Comparison of ENCODE assay signal across 8 cellular contexts in the genomic region with DNA sequence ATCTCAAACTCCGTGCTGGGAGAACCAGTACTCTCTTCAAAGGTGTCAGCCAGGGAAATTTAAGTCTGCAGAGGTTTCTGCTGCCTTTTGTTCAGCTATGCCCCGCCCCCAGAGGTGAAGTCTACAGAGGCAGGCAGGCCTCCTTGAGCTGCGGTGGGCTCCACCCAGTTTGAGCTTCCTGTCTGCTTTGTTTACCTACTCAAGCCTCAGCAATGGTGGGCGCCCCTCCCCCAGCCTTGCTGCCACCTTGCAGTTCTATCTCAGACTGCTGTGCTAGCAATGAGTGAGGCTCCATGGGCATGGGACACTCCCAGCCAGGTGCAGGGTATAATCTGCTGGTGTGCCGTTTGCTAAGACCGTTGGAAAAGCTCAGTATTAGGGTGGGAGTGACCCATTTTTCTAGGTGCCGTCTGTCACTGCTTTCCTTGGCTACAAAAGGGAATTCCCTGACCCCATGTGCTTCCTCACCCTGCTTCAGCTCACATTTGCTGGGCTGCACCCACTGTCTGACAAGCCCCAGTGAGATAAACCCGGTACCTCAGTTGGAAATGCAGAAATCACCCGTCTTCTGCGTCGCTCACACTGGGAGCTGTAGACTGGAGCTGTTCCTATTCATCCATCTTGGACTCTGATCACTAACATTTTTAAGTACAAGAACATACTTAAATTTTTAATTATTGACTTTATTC.
DNase-seq lines count a peak whose midpoint lies in the region; ATAC-seq lines count a peak whose summit lies in the region.
"Not testable (repeated sequence)": the region's sequence is repeated elsewhere in the genome, so short reads cannot be mapped to it uniquely, and the experiment has no call there.

No MANE protein-coding gene starts in this region.

- peaks cover 16 to 22% (median 20%) of the 10 kb centered on the region in 3 donors for H3K4me1 Mint-ChIP-seq in CD8-positive, alpha-beta memory T cell
- peaks cover 16 to 20% (median 17%) of the 10 kb centered on the region in 3 donors for H3K4me1 Mint-ChIP-seq in T-cell
- peaks cover 12% of the 10 kb centered on the region for H3K4me1 Mint-ChIP-seq in activated CD4-positive, alpha-beta memory T cell treated with anti-CD3 and anti-CD28 coated beads for 36 hours (ENCODE audit: low read depth)
- H3K4me1 Mint-ChIP-seq in activated naive CD8-positive, alpha-beta T cell treated with anti-CD3 and anti-CD28 coated beads, Interleukin-2, amount 10 ng/mL, durations not matched to agents 7 days and 5 days; stimulated activated naive B cell treated with anti-CD40 and anti-IgM and Interleukin-4, amounts not matched to agents 10 μg/mL and 1 μg/mL and 100 μg/mL, for 72 hours: not testable (repeated sequence)

- not testable (repeated sequence) for H2AK5ac ChIP-seq in mesenchymal stem cell (ENCODE audit: low read length, severe bottlenecking)

- peak overlapping the region in 1 of 2 experiments; percentile 71 for H3K14ac ChIP-seq in mesenchymal stem cell (ENCODE audit: low read length in 2 of 2)

- H3K36me3 ChIP-seq in CD8-positive, alpha-beta memory T cell (ENCODE audit: insufficient read depth, low read length); HUES6 (ENCODE audit: control insufficient read depth, insufficient read depth, low read length); mesenchymal stem cell (ENCODE audit: control insufficient read depth in 1 of 2, insufficient read depth in 2 of 2, low read depth in 1 of 2, low read length in 2 of 2): not testable (repeated sequence)

- H3K27ac Mint-ChIP-seq in CD8-positive, alpha-beta memory T cell = peak overlapping the region in 3 of 8 donors; percentile 29 to 54 (median 51)
- H3K27ac Mint-ChIP-seq in T-cell = peak overlapping the region; percentile 52 to 57
- not testable (repeated sequence) for H3K27ac Mint-ChIP-seq in activated CD4-positive, alpha-beta memory T cell treated with anti-CD3 and anti-CD28 coated beads for 36 hours; stimulated activated naive B cell treated with anti-CD40 and anti-IgM and Interleukin-4, amounts not matched to agents 10 μg/mL and 1 μg/mL and 100 μg/mL, for 72 hours
- peak overlapping the region; percentile 62 for H3K27ac Mint-ChIP-seq in activated naive CD8-positive, alpha-beta T cell treated with anti-CD3 and anti-CD28 coated beads, Interleukin-2, amount 10 ng/mL, durations not matched to agents 7 days and 5 days

- CTCF ChIA-PET in CD8-positive, alpha-beta memory T cell (lab: Charles Lee); T-cell (lab: Charles Lee); activated CD4-positive, alpha-beta memory T cell treated with anti-CD3 and anti-CD28 coated beads for 36 hours (lab: Charles Lee): not testable (repeated sequence)

- H3K27me3 ChIP-seq in CD8-positive, alpha-beta memory T cell (ENCODE audit: insufficient read depth, low read length, poor library complexity, severe bottlenecking); HUES6 (ENCODE audit: control insufficient read depth, insufficient read depth, low read length); mesenchymal stem cell (ENCODE audit: control insufficient read depth in 1 of 2, insufficient read depth in 1 of 2, low read length in 2 of 2): not testable (repeated sequence)

- peak in 4 of 5 donors; percentile 1 to 55 (median 24) for DNase-seq in CD8-positive, alpha-beta memory T cell
- DNase-seq in NCI-H510A (lab: John Stamatoyannopoulos, UW) (peak; percentile 15), T-cell (peak in 31 of 34 experiments; percentile 1 to 59 (median 27))
- DNase-seq in activated CD4-positive, alpha-beta memory T cell treated with anti-CD3 and anti-CD28 coated beads for 36 hours = peak; percentile 13
- DNase-seq in activated naive CD8-positive, alpha-beta T cell treated with anti-CD3 and anti-CD28 coated beads, Interleukin-2, amount 10 ng/mL, durations not matched to agents 7 days and 5 days = peak; percentile 40
- DNase-seq in mesenchymal stem cell = not testable (repeated sequence)
- DNase-seq in stimulated activated naive B cell treated with anti-CD40 and anti-IgM and Interleukin-4, amounts not matched to agents 10 μg/mL and 1 μg/mL and 100 μg/mL, for 72 hours = peak; percentile 1

- not testable (repeated sequence) for H2BK5ac ChIP-seq in mesenchymal stem cell (ENCODE audit: low read depth, low read length, poor library complexity, severe bottlenecking)

- POLR2A ChIA-PET in CD8-positive, alpha-beta memory T cell (lab: Charles Lee) = interaction anchor here (0.7 kb wide), 1 partner anchor 36 kb away, joined by 3 read pairs; no protein-coding TSS in a partner anchor
- POLR2A ChIA-PET in T-cell (lab: Charles Lee); activated CD4-positive, alpha-beta memory T cell treated with anti-CD3 and anti-CD28 coated beads for 36 hours (lab: Charles Lee); activated naive CD8-positive, alpha-beta T cell treated with anti-CD3 and anti-CD28 coated beads, Interleukin-2, amount 10 ng/mL, durations not matched to agents 7 days and 5 days (lab: Charles Lee): not testable (repeated sequence)

- not testable (repeated sequence) for H3K79me1 ChIP-seq in mesenchymal stem cell (replicated peaks; ENCODE audit: low read length, poor library complexity, severe bottlenecking)

- peak overlapping the region in 5 of 7 donors; percentile 23 to 48 (median 41) for H3K4me3 Mint-ChIP-seq in CD8-positive, alpha-beta memory T cell
- peak overlapping the region in 2 of 3 donors; percentile 13 to 55 for H3K4me3 Mint-ChIP-seq in T-cell
- not testable (repeated sequence) for H3K4me3 Mint-ChIP-seq in activated CD4-positive, alpha-beta memory T cell treated with anti-CD3 and anti-CD28 coated beads for 36 hours; activated naive CD8-positive, alpha-beta T cell treated with anti-CD3 and anti-CD28 coated beads, Interleukin-2, amount 10 ng/mL, durations not matched to agents 7 days and 5 days; stimulated activated naive B cell treated with anti-CD40 and anti-IgM and Interleukin-4, amounts not matched to agents 10 μg/mL and 1 μg/mL and 100 μg/mL, for 72 hours

- intact Hi-C loops in activated CD4-positive, alpha-beta memory T cell treated with anti-CD3 and anti-CD28 coated beads for 36 hours (cut with micrococcal nuclease) = not testable (repeated sequence)

- not testable (repeated sequence) for H3K23ac ChIP-seq in mesenchymal stem cell (ENCODE audit: low read length in 2 of 2)

- H3K4me2 ChIP-seq in mesenchymal stem cell (ENCODE audit: low read length, poor library complexity, severe bottlenecking) = not testable (repeated sequence)

- H3K9ac ChIP-seq in HUES6 (ENCODE audit: low read length); mesenchymal stem cell (ENCODE audit: low read length): not testable (repeated sequence)

- not testable (repeated sequence) for H3K27me3 Mint-ChIP-seq in CD8-positive, alpha-beta memory T cell; T-cell; activated CD4-positive, alpha-beta memory T cell treated with anti-CD3 and anti-CD28 coated beads for 36 hours; activated naive CD8-positive, alpha-beta T cell treated with anti-CD3 and anti-CD28 coated beads, Interleukin-2, amount 10 ng/mL, durations not matched to agents 7 days and 5 days; stimulated activated naive B cell treated with anti-CD40 and anti-IgM and Interleukin-4, amounts not matched to agents 10 μg/mL and 1 μg/mL and 100 μg/mL, for 72 hours

- not testable (repeated sequence) for H2BK15ac ChIP-seq in mesenchymal stem cell (ENCODE audit: low read depth, poor library complexity, severe bottlenecking)

- 80% methylated on average over 9 of the region's 11 CpGs for WGBS in mesenchymal stem cell

- H2BK12ac ChIP-seq in mesenchymal stem cell (ENCODE audit: low read length in 2 of 2) = not testable (repeated sequence)

- not testable (repeated sequence) for H3K18ac ChIP-seq in mesenchymal stem cell (ENCODE audit: low read depth in 1 of 2, low read length in 2 of 2)

- not testable (repeated sequence) for H2BK120ac ChIP-seq in mesenchymal stem cell (ENCODE audit: low read depth, low read length)

- not testable (repeated sequence) for H3K9me3 ChIP-seq in CD8-positive, alpha-beta memory T cell (ENCODE audit: low read length); HUES6 (ENCODE audit: control insufficient read depth, insufficient read depth, low read depth, low read length); mesenchymal stem cell (ENCODE audit: control insufficient read depth, low read length)

- H2AFZ ChIP-seq in mesenchymal stem cell (ENCODE audit: low read depth, low read length) = peak overlapping the region; percentile 42

- H4K91ac ChIP-seq in mesenchymal stem cell (ENCODE audit: low read length) = not testable (repeated sequence)

- H3K27ac ChIP-seq in CD8-positive, alpha-beta memory T cell (ENCODE audit: low read depth, low read length); HUES6 (ENCODE audit: low read depth, low read length); mesenchymal stem cell (ENCODE audit: low read length, poor library complexity, severe bottlenecking): not testable (repeated sequence)

- ATAC-seq in T-cell (replicated peaks in 1 of 4); activated naive CD8-positive, alpha-beta T cell treated with anti-CD3 and anti-CD28 coated beads, Interleukin-2, amount 10 ng/mL, durations not matched to agents 7 days and 5 days (ENCODE audit: low read depth); stimulated activated naive B cell treated with anti-CD40 and anti-IgM and Interleukin-4, amounts not matched to agents 10 μg/mL and 1 μg/mL and 100 μg/mL, for 72 hours (replicated peaks): not testable (repeated sequence)

- not testable (repeated sequence) for H3K4ac ChIP-seq in mesenchymal stem cell (ENCODE audit: low read depth in 1 of 2, low read length in 2 of 2)

- not testable (repeated sequence) for H4K8ac ChIP-seq in mesenchymal stem cell (ENCODE audit: low read length)

- H3K4me1 ChIP-seq in CD8-positive, alpha-beta memory T cell (ENCODE audit: insufficient read depth, low read length); HUES6 (ENCODE audit: control insufficient read depth, insufficient read depth, low read length); mesenchymal stem cell (ENCODE audit: control insufficient read depth, insufficient read depth, low read depth, low read length): not testable (repeated sequence)

- not testable (repeated sequence) for H3K4me3 ChIP-seq in CD8-positive, alpha-beta memory T cell (ENCODE audit: low read length); mesenchymal stem cell (ENCODE audit: insufficient read depth in 1 of 2, low read depth in 1 of 2, low read length in 2 of 2)
- H3K4me3 ChIP-seq in HUES6 (ENCODE audit: low read depth, low read length) = peak overlapping the region; percentile 39; the same call in 1 of the 2 replicates

- H3K36me3 Mint-ChIP-seq in CD8-positive, alpha-beta memory T cell = peaks cover 4 to 29% (median 9%) of the 10 kb centered on the region in 3 donors
- H3K36me3 Mint-ChIP-seq in T-cell; activated CD4-positive, alpha-beta memory T cell treated with anti-CD3 and anti-CD28 coated beads for 36 hours; activated naive CD8-positive, alpha-beta T cell treated with anti-CD3 and anti-CD28 coated beads, Interleukin-2, amount 10 ng/mL, durations not matched to agents 7 days and 5 days; stimulated activated naive B cell treated with anti-CD40 and anti-IgM and Interleukin-4, amounts not matched to agents 10 μg/mL and 1 μg/mL and 100 μg/mL, for 72 hours: not testable (repeated sequence)

- H3K9me3 Mint-ChIP-seq in CD8-positive, alpha-beta memory T cell = peaks cover 12 to 48% (median 36%) of the 10 kb centered on the region in 5 donors
- peaks cover 10 to 24% (median 17%) of the 10 kb centered on the region in 3 donors for H3K9me3 Mint-ChIP-seq in T-cell
- H3K9me3 Mint-ChIP-seq in activated CD4-positive, alpha-beta memory T cell treated with anti-CD3 and anti-CD28 coated beads for 36 hours = peaks cover 18% of the 10 kb centered on the region
- H3K9me3 Mint-ChIP-seq in activated naive CD8-positive, alpha-beta T cell treated with anti-CD3 and anti-CD28 coated beads, Interleukin-2, amount 10 ng/mL, durations not matched to agents 7 days and 5 days; stimulated activated naive B cell treated with anti-CD40 and anti-IgM and Interleukin-4, amounts not matched to agents 10 μg/mL and 1 μg/mL and 100 μg/mL, for 72 hours: not testable (repeated sequence)
